In the genomic region with DNA sequence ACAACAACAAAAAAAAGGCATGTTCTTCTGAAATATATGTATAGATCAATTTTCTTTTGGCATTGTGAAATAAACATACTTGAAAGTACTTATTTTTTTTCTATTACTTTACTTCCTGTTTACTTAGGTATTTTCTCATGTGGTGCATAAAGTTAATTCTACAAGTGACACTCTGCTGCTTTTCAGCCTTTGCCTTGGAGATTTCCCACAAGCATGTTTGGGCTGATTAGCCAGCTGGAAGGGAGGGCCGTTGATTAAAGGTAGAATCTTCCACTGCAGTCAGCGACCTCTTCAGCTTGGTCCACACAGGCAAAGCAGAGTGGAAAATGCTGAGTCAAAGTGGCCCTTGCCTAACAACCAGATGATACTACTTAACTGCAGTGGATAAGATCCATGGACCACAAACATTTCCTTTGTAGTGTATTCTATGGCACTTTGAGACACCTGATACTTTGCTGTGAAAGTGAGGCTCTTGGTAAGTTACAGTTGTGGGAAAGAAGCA, we compare ENCODE assay signal across 8 cellular contexts.
A peak's percentile ranks its signal among the peaks of the same experiment; 100 is the strongest.
DNase-seq lines count a peak whose midpoint lies in the region; ATAC-seq, FAIRE-seq and TF ChIP-seq lines count a peak whose summit lies in the region.

No MANE protein-coding gene starts in this region.

- intact Hi-C loops in pancreas (cut with DNase I) = loop anchor here in 1 of 3 donors (10.0 kb wide), 1 partner anchor 188 kb away; no protein-coding TSS in a partner anchor

- H3K9me3 ChIP-seq in pancreas = no peaks in the 10 kb centered on the region

- no peak overlapping the region for H3K27ac ChIP-seq in pancreas

- H3K36me3 Mint-ChIP-seq in T-helper 2 cell treated with Interferon-gamma antibody and Interleukin-4, amounts not matched to agents 5 μg/mL and 100 μg/mL, for 36 hours (ENCODE audit: low read depth) = no peaks in the 10 kb centered on the region
- no peaks in the 10 kb centered on the region for H3K36me3 Mint-ChIP-seq in activated CD4-positive, alpha-beta T cell treated with anti-CD3 and anti-CD28 coated beads, Interleukin-2, amount 10 ng/mL, durations not matched to agents 7 days and 5 days (ENCODE audit: low read depth)

- no peaks in the 10 kb centered on the region for H3K4me1 Mint-ChIP-seq in T-helper 2 cell treated with Interferon-gamma antibody and Interleukin-4, amounts not matched to agents 5 μg/mL and 100 μg/mL, for 36 hours (ENCODE audit: low read depth)
- no peaks in the 10 kb centered on the region for H3K4me1 Mint-ChIP-seq in activated CD4-positive, alpha-beta T cell treated with anti-CD3 and anti-CD28 coated beads, Interleukin-2, amount 10 ng/mL, durations not matched to agents 7 days and 5 days

- no peak overlapping the region for H3K27ac Mint-ChIP-seq in T-helper 2 cell treated with Interferon-gamma antibody and Interleukin-4, amounts not matched to agents 5 μg/mL and 100 μg/mL, for 36 hours
- no peak overlapping the region for H3K27ac Mint-ChIP-seq in activated CD4-positive, alpha-beta T cell treated with anti-CD3 and anti-CD28 coated beads, Interleukin-2, amount 10 ng/mL, durations not matched to agents 7 days and 5 days

- H3K4me1 ChIP-seq in pancreas = no peaks in the 10 kb centered on the region

- H3K4me3 Mint-ChIP-seq in T-helper 2 cell treated with Interferon-gamma antibody and Interleukin-4, amounts not matched to agents 5 μg/mL and 100 μg/mL, for 36 hours = no peak overlapping the region
- H3K4me3 Mint-ChIP-seq in activated CD4-positive, alpha-beta T cell treated with anti-CD3 and anti-CD28 coated beads, Interleukin-2, amount 10 ng/mL, durations not matched to agents 7 days and 5 days = no peak overlapping the region

- ATAC-seq in GM21367 (IDR thresholded peaks at IDR 0.05; ENCODE audit: unreplicated experiment) (peak; percentile 80), pancreas (peak in 3 of 4 donors; percentile 60 to 74 (median 62))

- WGBS in pancreas, 2 donors = 39 to 53% methylated on average over 2 of the region's 2 CpGs

- no peak for TF ChIP-seq CTCF in pancreas (IDR thresholded peaks at IDR 0.05)

- H3K27me3 ChIP-seq in pancreas = peaks cover 0 to 4% (median 0%) of the 10 kb centered on the region in 4 donors

- H3K36me3 ChIP-seq in pancreas = no peaks in the 10 kb centered on the region

- FAIRE-seq in HTR-8/SVneo (lab: Jason Lieb, UNC) = peak; percentile 74
- FAIRE-seq in pancreas (lab: Jason Lieb, UNC) = no peak

- peak; percentile 82 for DNase-seq in EH (ENCODE audit: low read depth)
- peak; percentile 21 for DNase-seq in HTR-8/SVneo (ENCODE audit: insufficient read length, low spot score)
- DNase-seq in brain pericyte (ENCODE audit: low read depth, low spot score) = peak; percentile 31
- DNase-seq in pancreas = peak in 1 of 6 donors; percentile 18
- DNase-seq in T-helper 2 cell treated with Interferon-gamma antibody and Interleukin-4, amounts not matched to agents 5 μg/mL and 100 μg/mL, for 36 hours (ENCODE audit: low spot score) = no peak
- DNase-seq in activated CD4-positive, alpha-beta T cell treated with anti-CD3 and anti-CD28 coated beads, Interleukin-2, amount 10 ng/mL, durations not matched to agents 7 days and 5 days = no peak
- DNase-seq in RKO (ENCODE audit: low spot score) = no peak

- POLR2A ChIA-PET in activated CD4-positive, alpha-beta T cell treated with anti-CD3 and anti-CD28 coated beads, Interleukin-2, amount 10 ng/mL, durations not matched to agents 7 days and 5 days (lab: Charles Lee) = no interaction called here

- no peaks in the 10 kb centered on the region for H3K9me3 Mint-ChIP-seq in T-helper 2 cell treated with Interferon-gamma antibody and Interleukin-4, amounts not matched to agents 5 μg/mL and 100 μg/mL, for 36 hours
- H3K9me3 Mint-ChIP-seq in activated CD4-positive, alpha-beta T cell treated with anti-CD3 and anti-CD28 coated beads, Interleukin-2, amount 10 ng/mL, durations not matched to agents 7 days and 5 days = no peaks in the 10 kb centered on the region

- no peaks in the 10 kb centered on the region for H3K27me3 Mint-ChIP-seq in T-helper 2 cell treated with Interferon-gamma antibody and Interleukin-4, amounts not matched to agents 5 μg/mL and 100 μg/mL, for 36 hours (ENCODE audit: low read depth)
- no peaks in the 10 kb centered on the region for H3K27me3 Mint-ChIP-seq in activated CD4-positive, alpha-beta T cell treated with anti-CD3 and anti-CD28 coated beads, Interleukin-2, amount 10 ng/mL, durations not matched to agents 7 days and 5 days

- no peak overlapping the region for H3K4me3 ChIP-seq in pancreas

- CTCF ChIA-PET in activated CD4-positive, alpha-beta T cell treated with anti-CD3 and anti-CD28 coated beads, Interleukin-2, amount 10 ng/mL, durations not matched to agents 7 days and 5 days (lab: Charles Lee) = no interaction called here

Comparison
In these comparisons a context has a peak if more than half of its experiments do, and no peak if none do; other contexts are left out.
1. DNase-seq: peak in EH (single experiment), HTR-8/SVneo (single experiment) and brain pericyte (single experiment); none in T-helper 2 cell treated with Interferon-gamma antibody and Interleukin-4, amounts not matched to agents 5 μg/mL and 100 μg/mL, for 36 hours (single experiment), activated CD4-positive, alpha-beta T cell treated with anti-CD3 and anti-CD28 coated beads, Interleukin-2, amount 10 ng/mL, durations not matched to agents 7 days and 5 days (single experiment) and RKO (single experiment).